In genomic region chr7:130040576-130040975, GRCh38 we compare ENCODE assay signal across 37 cellular contexts.
"Had no signal": no experiment of that assay in that cellular context is flagged by ENCODE, and none has a peak within 500 bp of the region (broad histone marks: within the 10 kb centered on the region; RNA-seq: fewer than 3 reads in every experiment).

No MANE protein-coding gene starts in this region.

- FAIRE-seq: astrocyte, bronchial epithelial cell had no signal

- H3K9me3 ChIP-seq: adrenal gland, ascending aorta, body of pancreas, breast epithelium had no signal

- H3K27ac ChIP-seq: adrenal gland, ascending aorta, body of pancreas, brain microvascular endothelial cell, breast epithelium, cardiac muscle cell had no signal

- ATAC-seq: activated naive CD4-positive, alpha-beta T cell treated with anti-CD3 and anti-CD28 coated beads, Interleukin-2, amount 50 U/mL, for 72 hours; activated naive CD8-positive, alpha-beta T cell treated with anti-CD3 and anti-CD28 coated beads, Interleukin-2, amount 50 U/mL, for 24 hours; activated T-cell treated with anti-CD3 and anti-CD28 coated beads, Interleukin-2, amount 50 U/mL, for 4 hours; activated T-cell treated with anti-CD3 and anti-CD28 coated beads, Interleukin-2, amount 50 U/mL, for 72 hours; activated T-helper 17 cell treated with anti-CD3 and anti-CD28 coated beads, Interleukin-2, amount 50 U/mL, for 72 hours; body of pancreas had no signal

- H3K27me3 Mint-ChIP-seq: activated naive CD4-positive, alpha-beta T cell treated with anti-CD3 and anti-CD28 coated beads, Interleukin-2, amount 10 ng/mL, durations not matched to agents 7 days and 5 days; activated naive CD4-positive, alpha-beta T cell treated with anti-CD3 and anti-CD28 coated beads, Interleukin-2, amount 50 U/mL, for 24 hours; activated naive CD8-positive, alpha-beta T cell; activated naive CD8-positive, alpha-beta T cell treated with anti-CD3 and anti-CD28 coated beads for 36 hours; activated naive CD8-positive, alpha-beta T cell treated with anti-CD3 and anti-CD28 coated beads, Interleukin-2, amount 10 ng/mL, durations not matched to agents 7 days and 5 days; activated naive CD8-positive, alpha-beta T cell treated with anti-CD3 and anti-CD28 coated beads, Interleukin-2, amount 50 U/mL, for 24 hours; activated T-cell treated with anti-CD3 and anti-CD28 coated beads, Interleukin-2, amount 50 U/mL, for 24 hours; activated T-helper 17 cell treated with anti-CD3 and anti-CD28 coated beads, Interleukin-2, amount 50 U/mL, for 72 hours; central memory CD8-positive, alpha-beta T cell had no signal

- H3K4me1 Mint-ChIP-seq: activated naive CD4-positive, alpha-beta T cell treated with anti-CD3 and anti-CD28 coated beads, Interleukin-2, amount 10 ng/mL, durations not matched to agents 7 days and 5 days; activated naive CD4-positive, alpha-beta T cell treated with anti-CD3 and anti-CD28 coated beads, Interleukin-2, amount 50 U/mL, for 24 hours; activated naive CD8-positive, alpha-beta T cell treated with anti-CD3 and anti-CD28 coated beads, Interleukin-2, amount 50 U/mL, for 24 hours; brain; central memory CD8-positive, alpha-beta T cell had no signal

- H3K36me3 ChIP-seq: breast epithelium had no signal

- H3K4me3 Mint-ChIP-seq: activated naive CD4-positive, alpha-beta T cell treated with anti-CD3 and anti-CD28 coated beads, Interleukin-2, amount 10 ng/mL, durations not matched to agents 7 days and 5 days; activated naive CD4-positive, alpha-beta T cell treated with anti-CD3 and anti-CD28 coated beads, Interleukin-2, amount 50 U/mL, for 24 hours; activated naive CD8-positive, alpha-beta T cell; activated naive CD8-positive, alpha-beta T cell treated with anti-CD3 and anti-CD28 coated beads for 36 hours; activated naive CD8-positive, alpha-beta T cell treated with anti-CD3 and anti-CD28 coated beads, Interleukin-2, amount 10 ng/mL, durations not matched to agents 7 days and 5 days; activated naive CD8-positive, alpha-beta T cell treated with anti-CD3 and anti-CD28 coated beads, Interleukin-2, amount 50 U/mL, for 24 hours; activated T-cell treated with anti-CD3 and anti-CD28 coated beads, Interleukin-2, amount 50 U/mL, for 24 hours; activated T-cell treated with anti-CD3 and anti-CD28 coated beads, Interleukin-2, amount 50 U/mL, for 4 hours; activated T-cell treated with anti-CD3 and anti-CD28 coated beads, Interleukin-2, amount 50 U/mL, for 72 hours; activated T-helper 1 cell treated with anti-CD3 and anti-CD28 coated beads, Interleukin-12 subunit alpha, Interleukin-12 subunit beta, Interleukin-2, Interleukin-4 antibody, amounts not matched to agents 30 ng/mL and 10 ng/mL and 1 ng/mL, durations not matched to agents 14 hours and 24 hours and 36 hours; activated T-helper 17 cell treated with anti-CD3 and anti-CD28 coated beads, Interleukin-2, amount 50 U/mL, for 72 hours; brain; central memory CD8-positive, alpha-beta T cell had no signal

- H3K4me3 ChIP-seq: adrenal gland, ascending aorta, body of pancreas, breast epithelium, cardiac muscle cell had no signal

- H3K4me1 ChIP-seq: adrenal gland, ascending aorta, body of pancreas, breast epithelium had no signal

- H3K9me3 Mint-ChIP-seq: activated naive CD4-positive, alpha-beta T cell treated with anti-CD3 and anti-CD28 coated beads, Interleukin-2, amount 10 ng/mL, durations not matched to agents 7 days and 5 days; activated naive CD4-positive, alpha-beta T cell treated with anti-CD3 and anti-CD28 coated beads, Interleukin-2, amount 50 U/mL, for 24 hours; activated naive CD4-positive, alpha-beta T cell treated with anti-CD3 and anti-CD28 coated beads, Interleukin-2, amount 50 U/mL, for 72 hours; activated naive CD8-positive, alpha-beta T cell treated with anti-CD3 and anti-CD28 coated beads for 36 hours; activated naive CD8-positive, alpha-beta T cell treated with anti-CD3 and anti-CD28 coated beads, Interleukin-2, amount 10 ng/mL, durations not matched to agents 7 days and 5 days; activated naive CD8-positive, alpha-beta T cell treated with anti-CD3 and anti-CD28 coated beads, Interleukin-2, amount 50 U/mL, for 24 hours; activated T-cell treated with anti-CD3 and anti-CD28 coated beads, Interleukin-2, amount 50 U/mL, for 24 hours; activated T-cell treated with anti-CD3 and anti-CD28 coated beads, Interleukin-2, amount 50 U/mL, for 4 hours; activated T-cell treated with anti-CD3 and anti-CD28 coated beads, Interleukin-2, amount 50 U/mL, for 72 hours; activated T-helper 1 cell treated with anti-CD3 and anti-CD28 coated beads, Interleukin-12 subunit alpha, Interleukin-12 subunit beta, Interleukin-2, Interleukin-4 antibody, amounts not matched to agents 30 ng/mL and 10 ng/mL and 1 ng/mL, durations not matched to agents 14 hours and 24 hours and 36 hours; activated T-helper 17 cell treated with anti-CD3 and anti-CD28 coated beads, Interleukin-2, amount 50 U/mL, for 72 hours; activated T-helper 2 cell treated with anti-CD3 and anti-CD28 coated beads, Interferon-gamma antibody, Interleukin-2, Interleukin-4, amounts not matched to agents 10 μg/mL and 5 μg/mL and 100 μg/mL, durations not matched to agents 14 hours and 24 hours and 36 hours; brain; central memory CD8-positive, alpha-beta T cell had no signal

- H3K27ac Mint-ChIP-seq: activated naive CD4-positive, alpha-beta T cell treated with anti-CD3 and anti-CD28 coated beads, Interleukin-2, amount 10 ng/mL, durations not matched to agents 7 days and 5 days; activated naive CD4-positive, alpha-beta T cell treated with anti-CD3 and anti-CD28 coated beads, Interleukin-2, amount 50 U/mL, for 24 hours; activated naive CD4-positive, alpha-beta T cell treated with anti-CD3 and anti-CD28 coated beads, Interleukin-2, amount 50 U/mL, for 72 hours; activated naive CD8-positive, alpha-beta T cell; activated naive CD8-positive, alpha-beta T cell treated with anti-CD3 and anti-CD28 coated beads for 36 hours; activated naive CD8-positive, alpha-beta T cell treated with anti-CD3 and anti-CD28 coated beads, Interleukin-2, amount 10 ng/mL, durations not matched to agents 7 days and 5 days; activated naive CD8-positive, alpha-beta T cell treated with anti-CD3 and anti-CD28 coated beads, Interleukin-2, amount 50 U/mL, for 24 hours; activated T-cell treated with anti-CD3 and anti-CD28 coated beads, Interleukin-2, amount 50 U/mL, for 24 hours; activated T-cell treated with anti-CD3 and anti-CD28 coated beads, Interleukin-2, amount 50 U/mL, for 72 hours; activated T-helper 1 cell treated with anti-CD3 and anti-CD28 coated beads, Interleukin-12 subunit alpha, Interleukin-12 subunit beta, Interleukin-2, Interleukin-4 antibody, amounts not matched to agents 30 ng/mL and 10 ng/mL and 1 ng/mL, durations not matched to agents 14 hours and 24 hours and 36 hours; activated T-helper 17 cell treated with anti-CD3 and anti-CD28 coated beads, Interleukin-2, amount 50 U/mL, for 72 hours; activated T-helper 2 cell treated with anti-CD3 and anti-CD28 coated beads, Interferon-gamma antibody, Interleukin-2, Interleukin-4, amounts not matched to agents 10 μg/mL and 5 μg/mL and 100 μg/mL, durations not matched to agents 14 hours and 24 hours and 36 hours; brain had no signal

- H3K27me3 ChIP-seq: adrenal gland, ascending aorta, body of pancreas, brain microvascular endothelial cell, breast epithelium, cardiac muscle cell had no signal

- DNase-seq: activated effector memory CD4-positive, alpha-beta T cell treated with anti-CD3 and anti-CD28 coated beads, Interleukin-2, amount 50 U/mL, for 16 hours; activated effector memory CD4-positive, alpha-beta T cell treated with Interleukin-2 at 50 U/mL for 16 hours; activated gamma-delta T cell; activated gamma-delta T cell treated with Interleukin-2 at 50 U/mL for 16 hours; activated naive CD4-positive, alpha-beta T cell; activated naive CD4-positive, alpha-beta T cell treated with anti-CD3 and anti-CD28 coated beads, Interleukin-2, amount 10 ng/mL, durations not matched to agents 7 days and 5 days; activated naive CD4-positive, alpha-beta T cell treated with anti-CD3 and anti-CD28 coated beads, Interleukin-2, amount 50 U/mL, for 16 hours; activated naive CD4-positive, alpha-beta T cell treated with Interleukin-2 at 50 U/mL for 16 hours; activated naive CD8-positive, alpha-beta T cell treated with anti-CD3 and anti-CD28 coated beads for 36 hours; activated naive CD8-positive, alpha-beta T cell treated with anti-CD3 and anti-CD28 coated beads, Interleukin-2, amount 10 ng/mL, durations not matched to agents 7 days and 5 days; activated naive CD8-positive, alpha-beta T cell treated with anti-CD3 and anti-CD28 coated beads, Interleukin-2, amount 50 U/mL, for 24 hours; activated T-cell treated with anti-CD3 and anti-CD28 coated beads, Interleukin-2, amount 50 U/mL, for 24 hours; activated T-cell treated with anti-CD3 and anti-CD28 coated beads, Interleukin-2, amount 50 U/mL, for 4 hours; activated T-cell treated with anti-CD3 and anti-CD28 coated beads, Interleukin-2, amount 50 U/mL, for 48 hours; activated T-cell treated with anti-CD3 and anti-CD28 coated beads, Interleukin-2, amount 50 U/mL, for 72 hours; amniotic stem cell; amygdala; anterior cingulate cortex; body of pancreas; brain microvascular endothelial cell; caudate nucleus; central memory CD4-positive, alpha-beta T cell; cerebellar nuclear complex had no signal
